ENCODE assay signal across 18 cellular contexts in genomic region chr5:43152946-43153345, GRCh38. TPM values are rescaled to one million over a fixed set of nuclear protein-coding genes. Genes with fewer than 3 reads are reported as not detected.
DNase-seq lines count a peak whose midpoint lies in the region; ATAC-seq and TF ChIP-seq lines count a peak whose summit lies in the region.
"Had no signal": no experiment of that assay in that cellular context is flagged by ENCODE, and none has a peak within 500 bp of the region (broad histone marks: within the 10 kb centered on the region; RNA-seq: fewer than 3 reads in every experiment).

No MANE protein-coding gene starts in this region.

- H3K4ac ChIP-seq in mesendoderm (ENCODE audit: low read depth, low read length): no peak overlapping the region

- H2BK5ac ChIP-seq in mesendoderm (ENCODE audit: low read length): no peak overlapping the region

- peaks cover 8% of the 10 kb centered on the region for H3K4me1 ChIP-seq in mesendoderm (ENCODE audit: control insufficient read depth, low read depth, low read length)
- H3K4me1 ChIP-seq: uterus had no signal

- H3K27me3 ChIP-seq in BJ (ENCODE audit: control insufficient read depth, insufficient read depth, low read length) (no peaks in the 10 kb centered on the region), mesendoderm (ENCODE audit: insufficient read depth, low read length, poor library complexity) (no peaks in the 10 kb centered on the region)
- H3K27me3 ChIP-seq: uterus had no signal

- H3K36me3 Mint-ChIP-seq in HFFc6 (ENCODE audit: low read depth) (peaks cover 7% of the 10 kb centered on the region; the same call in 1 of the 2 replicates), endothelial cell (ENCODE audit: low read depth, unreplicated experiment) (peaks cover 13% of the 10 kb centered on the region), nephron progenitor cell (ENCODE audit: low read depth) (peaks cover 46% of the 10 kb centered on the region)

- H3K4me3 ChIP-seq in BJ (ENCODE audit: low read depth, low read length) (no peak overlapping the region), mesendoderm (ENCODE audit: low read length) (no peak overlapping the region)
- H3K4me3 ChIP-seq: lung, skin epidermis, uterus had no signal

- DNase-seq in BJ (ENCODE audit: low read depth): peak; percentile 54
- DNase-seq in HFFc6: peak; percentile 36
- no peak for DNase-seq in endothelial cell (ENCODE audit: low spot score)
- no peak for DNase-seq in nephron progenitor cell
- DNase-seq in stimulated activated naive CD8-positive, alpha-beta T cell treated with anti-CD3 and anti-CD28 coated beads, Interleukin-15, Interleukin-2, amounts not matched to agents 100 U/mL and 50 U/mL, for 24 hours: no peak
- no peak for DNase-seq in mesendoderm
- DNase-seq: activated CD4-positive, alpha-beta T cell treated with anti-CD3 and anti-CD28 coated beads, Interleukin-2, amount 50 U/mL, for 1 hour; aorta; naive thymus-derived CD4-positive, alpha-beta T cell; NCI-H1436 treated with DMSO at 0.1 percent for 48 hours; NCI-H2227 treated with DMSO at 0.1 percent for 48 hours; stimulated activated CD4-positive, alpha-beta T cell treated with anti-CD3 and anti-CD28 coated beads, Interleukin-4, amount 100 ng/mL, for 1 hour; uterus had no signal

- H3K27ac ChIP-seq in mesendoderm (ENCODE audit: low read depth, low read length): no peak overlapping the region
- H3K27ac ChIP-seq: C4-2B, RWPE1, skin epidermis, uterus had no signal

- no peak overlapping the region for H3K23ac ChIP-seq in mesendoderm (ENCODE audit: low read length)

- H3K27me3 Mint-ChIP-seq in HFFc6 (ENCODE audit: insufficient read depth): peaks cover 2% of the 10 kb centered on the region
- peaks cover 2% of the 10 kb centered on the region for H3K27me3 Mint-ChIP-seq in endothelial cell (ENCODE audit: unreplicated experiment)
- H3K27me3 Mint-ChIP-seq in nephron progenitor cell (ENCODE audit: low read depth, poor library complexity): no peaks in the 10 kb centered on the region
- H3K27me3 Mint-ChIP-seq: naive thymus-derived CD4-positive, alpha-beta T cell had no signal

- H4K5ac ChIP-seq in mesendoderm (ENCODE audit: low read length): no peak overlapping the region

- H3K9ac ChIP-seq in mesendoderm (ENCODE audit: low read length): no peak overlapping the region

- no peaks in the 10 kb centered on the region for H3K9me3 Mint-ChIP-seq in HFFc6
- no peaks in the 10 kb centered on the region for H3K9me3 Mint-ChIP-seq in endothelial cell (ENCODE audit: unreplicated experiment)
- no peaks in the 10 kb centered on the region for H3K9me3 Mint-ChIP-seq in nephron progenitor cell
- H3K9me3 Mint-ChIP-seq: naive thymus-derived CD4-positive, alpha-beta T cell had no signal

- H3K36me3 ChIP-seq in BJ (ENCODE audit: control insufficient read depth, insufficient read depth, low read length): no peaks in the 10 kb centered on the region
- H3K36me3 ChIP-seq in mesendoderm (ENCODE audit: control insufficient read depth, insufficient read depth, low read length): no peaks in the 10 kb centered on the region
- H3K36me3 ChIP-seq: uterus had no signal

- H3K4me2 ChIP-seq in mesendoderm (ENCODE audit: low read length): no peak overlapping the region

- H3K4me3 Mint-ChIP-seq in HFFc6: no peak overlapping the region
- H3K4me3 Mint-ChIP-seq in endothelial cell (ENCODE audit: unreplicated experiment): peak overlapping the region; percentile 76
- no peak overlapping the region for H3K4me3 Mint-ChIP-seq in nephron progenitor cell
- H3K4me3 Mint-ChIP-seq: naive thymus-derived CD4-positive, alpha-beta T cell had no signal

- no peak overlapping the region for H2BK120ac ChIP-seq in mesendoderm (ENCODE audit: low read depth, low read length)

- peaks cover 4% of the 10 kb centered on the region for H3K79me2 ChIP-seq in mesendoderm (ENCODE audit: control insufficient read depth, insufficient read depth, low read length)

- peaks cover 14% of the 10 kb centered on the region for H3K4me1 Mint-ChIP-seq in HFFc6 (ENCODE audit: low read depth)
- no peaks in the 10 kb centered on the region for H3K4me1 Mint-ChIP-seq in endothelial cell (ENCODE audit: unreplicated experiment)
- H3K4me1 Mint-ChIP-seq in nephron progenitor cell: no peaks in the 10 kb centered on the region

- no peak overlapping the region for H3K56ac ChIP-seq in mesendoderm (ENCODE audit: low read length)

- peak overlapping the region; percentile 76 for H3K27ac Mint-ChIP-seq in HFFc6
- H3K27ac Mint-ChIP-seq in endothelial cell (ENCODE audit: unreplicated experiment): no peak overlapping the region
- peak overlapping the region; percentile 64 for H3K27ac Mint-ChIP-seq in nephron progenitor cell

- POLR2A ChIA-PET in BJ (lab: Charles Lee): no interaction called here

- H4K8ac ChIP-seq in mesendoderm (ENCODE audit: low read depth, low read length): no peak overlapping the region

- no CpG with 5 or more reads among the region's 3 CpGs for WGBS in mesendoderm (ENCODE audit: extremely low coverage, insufficient coverage, low lambda C conversion rate)

- no peak overlapping the region for H2BK15ac ChIP-seq in mesendoderm (replicated peaks; ENCODE audit: low read depth)

- H2AK5ac ChIP-seq in mesendoderm (ENCODE audit: low read length): no peak overlapping the region

- ATAC-seq in stimulated activated naive CD8-positive, alpha-beta T cell treated with anti-CD3 and anti-CD28 coated beads, Interleukin-15, Interleukin-2, amounts not matched to agents 100 U/mL and 50 U/mL, for 24 hours: no peak
- ATAC-seq in GM18498 (IDR thresholded peaks at IDR 0.05; ENCODE audit: unreplicated experiment): no peak
- ATAC-seq: naive thymus-derived CD4-positive, alpha-beta T cell had no signal

- H3K18ac ChIP-seq in mesendoderm (ENCODE audit: low read length): no peak overlapping the region

- H3K79me1 ChIP-seq in mesendoderm (ENCODE audit: low read length): peaks cover 19% of the 10 kb centered on the region

- CTCF ChIA-PET in BJ (lab: Yijun Ruan, JAX): interaction anchor here (1.0 to 1.3 kb wide), 2 partner anchors 13 to 244 kb away, joined by 5 to 7 read pairs; no protein-coding TSS in a partner anchor

- TF ChIP-seq CTCF in BJ (IDR thresholded peaks at IDR 0.05; ENCODE audit: insufficient read depth, low read depth, low read length): no peak
- no peak for TF ChIP-seq CTCF in HFFc6 (IDR thresholded peaks at IDR 0.05)
- TF ChIP-seq CTCF in endothelial cell (IDR thresholded peaks at IDR 0.05; ENCODE audit: unreplicated experiment): no peak
- no peak for TF ChIP-seq CTCF in nephron progenitor cell (IDR thresholded peaks at IDR 0.05)

RNA-seq across cellular contexts. Expression of gene ZNF131, which starts 32.2 kb away (rescaled TPM):
- polyA plus RNA-seq in BJ (2011; rRNA removed): 23.3 and 33.3 TPM in 2 replicates
- 20.8 and 22.1 TPM in 2 replicates for polyA minus RNA-seq in BJ (2011; rRNA and poly(A)+ RNA removed)
- total RNA-seq in HFFc6 (2021; fragmentation: NEBNext Ultra II Directional; extraction: Animal tissue kit (Norgen Biotek cat#: 25700)): 10 to 100 TPM; 29.1 to 34.3 (median 31.8) TPM
- total RNA-seq in endothelial cell (ENCODE audit: unreplicated experiment): 30.4 TPM
- polyA plus RNA-seq in mesendoderm (2013, experiment 1 of 2): 52.1 TPM
- 53.8 TPM for polyA plus RNA-seq in mesendoderm (2013, experiment 2 of 2)

RNA-seq across cellular contexts. Expression of gene NIM1K, which starts 39.1 kb away (rescaled TPM):
- polyA plus RNA-seq in BJ (2011; rRNA removed): 1.1 and 1.3 TPM in 2 replicates
- polyA minus RNA-seq in BJ (2011; rRNA and poly(A)+ RNA removed): 0.67 and 0.81 TPM in 2 replicates
- under 1 TPM; 0.14 to 0.85 (median 0.38) TPM for total RNA-seq in HFFc6 (2021; fragmentation: NEBNext Ultra II Directional; extraction: Animal tissue kit (Norgen Biotek cat#: 25700))
- total RNA-seq in endothelial cell (ENCODE audit: unreplicated experiment): 0.15 TPM
- 0.03 TPM for polyA plus RNA-seq in mesendoderm (2013, experiment 1 of 2)
- 0.03 TPM for polyA plus RNA-seq in mesendoderm (2013, experiment 2 of 2)

Comparison
In these comparisons a context has a peak if more than half of its experiments do, and no peak if none do; other contexts are left out.
1. DNase-seq: peak in BJ (single experiment) and HFFc6 (single experiment); none in endothelial cell (single experiment), nephron progenitor cell (single experiment), stimulated activated naive CD8-positive, alpha-beta T cell treated with anti-CD3 and anti-CD28 coated beads, Interleukin-15, Interleukin-2, amounts not matched to agents 100 U/mL and 50 U/mL, for 24 hours (single experiment) and mesendoderm (single experiment).